ENCODE assay signal across 16 cellular contexts in genomic region chr2:195602687-195603086, GRCh38.
"Had no signal": no experiment of that assay in that cellular context is flagged by ENCODE, and none has a peak within 500 bp of the region (broad histone marks: within the 10 kb centered on the region; RNA-seq: fewer than 3 reads in every experiment).

No MANE protein-coding gene starts in this region.

- ATAC-seq: gastroesophageal sphincter; psoas muscle; stimulated activated naive CD8-positive, alpha-beta T cell treated with anti-CD3 and anti-CD28 coated beads, Interleukin-15, amount 100 ng/mL, for 72 hours had no signal

- H3K27ac ChIP-seq: gastroesophageal sphincter, psoas muscle, sigmoid colon had no signal

- H3K4me3 ChIP-seq: gastroesophageal sphincter, heart right ventricle, psoas muscle, sigmoid colon, spleen had no signal

- DNase-seq: activated CD4-positive, alpha-beta T cell treated with anti-CD3 and anti-CD28 coated beads for 1 hour; activated CD4-positive, alpha-beta T cell treated with anti-CD3 and anti-CD28 coated beads, Interleukin-2, amount 50 U/mL, for 4 hours; activated naive CD4-positive, alpha-beta T cell treated with anti-CD3 and anti-CD28 coated beads for 36 hours; activated T-cell treated with anti-CD3 and anti-CD28 coated beads for 4 hours; heart right ventricle; nephron progenitor cell; psoas muscle; sigmoid colon; spleen; stimulated activated CD4-positive, alpha-beta T cell treated with anti-CD3 and anti-CD28 coated beads, Interleukin-1b, Interleukin-23, amount 100 ng/mL, for 48 hours; stimulated activated naive CD8-positive, alpha-beta T cell treated with anti-CD3 and anti-CD28 coated beads, Interleukin-15, amount 100 ng/mL, for 72 hours; T-helper 2 cell had no signal

- H3K4me1 ChIP-seq: gastroesophageal sphincter, psoas muscle, sigmoid colon, spleen had no signal

- FAIRE-seq: astrocyte, bronchial epithelial cell, TTC549 had no signal

- H3K36me3 ChIP-seq: gastroesophageal sphincter, heart right ventricle, sigmoid colon, spleen had no signal

- H3K27me3 ChIP-seq: gastroesophageal sphincter, heart right ventricle, sigmoid colon, spleen had no signal

- H3K9me3 ChIP-seq: gastroesophageal sphincter, heart right ventricle, psoas muscle, sigmoid colon, spleen had no signal
